In the genomic region with DNA sequence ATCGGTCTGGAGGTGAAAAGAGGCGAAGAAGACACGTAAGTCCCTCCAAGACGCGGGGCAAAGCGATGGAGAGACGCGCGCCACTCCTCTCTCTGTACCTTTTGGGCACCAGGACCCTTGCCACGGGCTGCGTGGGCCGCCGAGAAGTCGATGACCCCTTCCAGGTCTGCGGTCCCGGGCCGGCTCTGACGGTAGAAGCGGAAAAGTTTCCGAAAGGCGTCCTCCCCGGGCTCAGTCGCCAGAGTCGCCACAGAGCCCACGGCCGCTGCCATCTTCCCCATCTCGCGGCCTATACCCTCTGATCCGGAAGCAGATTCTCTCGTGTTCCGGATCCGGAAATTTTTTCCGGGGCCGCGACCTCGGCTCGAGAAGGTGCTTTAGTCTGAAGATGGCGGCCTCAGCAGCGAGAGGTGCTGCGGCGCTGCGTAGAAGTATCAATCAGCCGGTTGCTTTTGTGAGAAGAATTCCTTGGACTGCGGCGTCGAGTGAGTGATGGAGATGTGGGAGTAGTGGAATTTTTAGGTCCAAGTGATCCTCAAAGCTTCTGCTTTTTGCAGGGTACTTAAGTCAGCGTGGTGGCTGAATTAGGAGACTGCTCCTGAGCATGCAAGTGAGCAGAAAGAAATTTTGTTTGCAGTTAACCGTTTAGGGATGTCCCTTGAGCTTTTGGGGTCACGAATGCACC, we compare ENCODE assay signal across 8 cellular contexts. TPM values are rescaled to one million over a fixed set of nuclear protein-coding genes. Genes with fewer than 3 reads are reported as not detected.
DNase-seq lines count a peak whose midpoint lies in the region; ATAC-seq, FAIRE-seq and TF ChIP-seq lines count a peak whose summit lies in the region.

A gene with protein sequence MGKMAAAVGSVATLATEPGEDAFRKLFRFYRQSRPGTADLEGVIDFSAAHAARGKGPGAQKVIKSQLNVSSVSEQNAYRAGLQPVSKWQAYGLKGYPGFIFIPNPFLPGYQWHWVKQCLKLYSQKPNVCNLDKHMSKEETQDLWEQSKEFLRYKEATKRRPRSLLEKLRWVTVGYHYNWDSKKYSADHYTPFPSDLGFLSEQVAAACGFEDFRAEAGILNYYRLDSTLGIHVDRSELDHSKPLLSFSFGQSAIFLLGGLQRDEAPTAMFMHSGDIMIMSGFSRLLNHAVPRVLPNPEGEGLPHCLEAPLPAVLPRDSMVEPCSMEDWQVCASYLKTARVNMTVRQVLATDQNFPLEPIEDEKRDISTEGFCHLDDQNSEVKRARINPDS (minus strand): TSS at position 300 of the 685 bp plus-strand sequence. CDS start 19 bp downstream, at position 281.
A gene (plus strand): TSS at position 380 of the 685 bp plus-strand sequence. CDS start 9 bp downstream, at position 389.

- FAIRE-seq in GM19239 (lab: Jason Lieb, UNC), result peak; percentile 79

- no peaks in the 10 kb centered on the region for H3K27me3 ChIP-seq in BJ (ENCODE audit: control insufficient read depth, insufficient read depth, low read length)

- H3K4me3 ChIP-seq in BJ (ENCODE audit: low read depth, low read length) (peak within 1 kb of the TSS; percentile 57), coronary artery (peak within 1 kb of the TSS; percentile 100)

- peak; percentile 18 for DNase-seq in BJ (ENCODE audit: low read depth)
- peak; percentile 89 for DNase-seq in GM19239 (ENCODE audit: insufficient read length, low spot score)
- DNase-seq in NCI-H510A treated with DMSO at 0.1 percent for 48 hours (lab: John Stamatoyannopoulos, UW), result peak; percentile 71
- DNase-seq in activated CD4-positive, alpha-beta T cell treated with anti-CD3 and anti-CD28 coated beads for 4 hours, result peak; percentile 83 to 86
- peak; percentile 86 for DNase-seq in coronary artery (ENCODE audit: low spot score)
- peak; percentile 89 to 91 for DNase-seq in left colon
- peak; percentile 86 for DNase-seq in stimulated activated CD4-positive, alpha-beta T cell treated with anti-CD3 and anti-CD28 coated beads, Interleukin-1b, Interleukin-23, amount 100 ng/mL, for 48 hours

- TF ChIP-seq CTCF in BJ (IDR thresholded peaks at IDR 0.05; ENCODE audit: insufficient read depth, low read depth, low read length) (no peak), coronary artery (IDR thresholded peaks at IDR 0.05) (no peak)

- POLR2A ChIA-PET in BJ (lab: Charles Lee), result no interaction called here

- ATAC-seq in HG03442 (IDR thresholded peaks at IDR 0.05; ENCODE audit: unreplicated experiment) (peak; percentile 98), left colon (peak; percentile 96)

- CTCF ChIA-PET in BJ (lab: Yijun Ruan, JAX), result interaction anchor here (0.7 to 4.3 kb wide), 4 partner anchors 40 to 249 kb away, joined by 3 to 21 read pairs (median 3); a partner anchor contains a TSS

- peaks cover 2% of the 10 kb centered on the region for H3K36me3 ChIP-seq in BJ (ENCODE audit: control insufficient read depth, insufficient read depth, low read length)

- H3K27ac ChIP-seq in coronary artery, result peak within 1 kb of the TSS; percentile 61 to 84

- intact Hi-C loops in left colon (cut with DNase I, micrococcal nuclease), result no loop called here

RNA-seq across cellular contexts. Expression of the first gene that starts in this region (rescaled TPM):
- 9.2 and 12.2 TPM in 2 replicates for polyA plus RNA-seq in BJ (2011; rRNA removed)
- 7.7 and 11.8 TPM in 2 replicates for polyA minus RNA-seq in BJ (2011; rRNA and poly(A)+ RNA removed)
- 10 to 100 TPM; 11.4 to 14.4 TPM for total RNA-seq in left colon

RNA-seq across cellular contexts. Expression of the second gene that starts in this region (rescaled TPM):
- polyA plus RNA-seq in BJ (2011; rRNA removed), result 162 and 231 TPM in 2 replicates
- 14.8 and 20.1 TPM in 2 replicates for polyA minus RNA-seq in BJ (2011; rRNA and poly(A)+ RNA removed)
- 100 to 1,000 TPM in 1 of 2 donors, 10 to 100 TPM in 1; 84.5 to 124 TPM for total RNA-seq in left colon

Comparison
In these comparisons a context has a peak if more than half of its experiments do, and no peak if none do; other contexts are left out.
1. Peak in every context shown above with its lines: DNase-seq, ATAC-seq, H3K4me3 ChIP-seq and H3K27ac ChIP-seq.
2. DNase-seq: peak in every context shown above with its lines; median percentile 90 in left colon; 89 in GM19239; 86 in coronary artery; 86 in stimulated activated CD4-positive, alpha-beta T cell treated with anti-CD3 and anti-CD28 coated beads, Interleukin-1b, Interleukin-23, amount 100 ng/mL, for 48 hours; 84 in activated CD4-positive, alpha-beta T cell treated with anti-CD3 and anti-CD28 coated beads for 4 hours; 71 in NCI-H510A treated with DMSO at 0.1 percent for 48 hours; 18 in BJ.